1 cellular context compared by ENCODE assay signal in genomic region chr10:72328045-72328828, GRCh38.
TF ChIP-seq lines count a peak whose summit lies in the region.

No MANE protein-coding gene starts in this region.

TF ChIP-seq in A549, 52 proteins besides CTCF, POLR2A, EP300 and RAD21 (continued from another document):
- TF ChIP-seq PBX3 (IDR thresholded peaks at IDR 0.05) (peak; percentile 50; the same call in 1 of the 2 replicates), ZSCAN20 (CRISPR knock-in tag; IDR thresholded peaks at IDR 0.05) (no peak), MAZ (IDR thresholded peaks at IDR 0.05; ENCODE audit: borderline replicate concordance, low read depth, low read length) (no peak), ELK1 (IDR thresholded peaks at IDR 0.05; ENCODE audit: low read depth, low read length) (no peak), POLR2AphosphoS2 (conservative IDR thresholded peaks at IDR 0.05; ENCODE audit: low read length) (0 out of 2 replicates have a peak, but pooled peaks have one; percentile 55), HES2 (IDR thresholded peaks at IDR 0.05) (no peak), NFE2L2 (conservative IDR thresholded peaks at IDR 0.05; ENCODE audit: low read length) (no peak), MAFK (IDR thresholded peaks at IDR 0.05; ENCODE audit: partially characterized antibody) (no peak), RNF2 (IDR thresholded peaks at IDR 0.05; ENCODE audit: borderline replicate concordance, low read depth) (no peak), RARB (CRISPR knock-in tag; IDR thresholded peaks at IDR 0.05) (no peak), FOSB (CRISPR knock-in tag; IDR thresholded peaks at IDR 0.05) (no peak), RFX5 (IDR thresholded peaks at IDR 0.05) (no peak), EHF (CRISPR knock-in tag; IDR thresholded peaks at IDR 0.05) (no peak), E2F6 (IDR thresholded peaks at IDR 0.05; ENCODE audit: borderline replicate concordance, low read depth) (peak; percentile 61; the same call in 1 of the 2 replicates), ZNF302 (CRISPR knock-in tag; IDR thresholded peaks at IDR 0.05) (no peak), KDM5A (IDR thresholded peaks at IDR 0.05) (no peak), HMGXB4 (CRISPR knock-in tag; IDR thresholded peaks at IDR 0.05; ENCODE audit: borderline replicate concordance) (no peak), RCOR1 (IDR thresholded peaks at IDR 0.05; ENCODE audit: low read depth, low read length) (no peak), SMC3 (IDR thresholded peaks at IDR 0.05) (peak; percentile 94), BHLHE40 (IDR thresholded peaks at IDR 0.05; ENCODE audit: low read depth, low read length) (no peak), ESRRA (IDR thresholded peaks at IDR 0.05; ENCODE audit: borderline replicate concordance, low read length) (0 out of 2 replicates have a peak, but pooled peaks have one; percentile 17), KDM1A (IDR thresholded peaks at IDR 0.05; ENCODE audit: low read depth) (no peak), HEYL (CRISPR knock-in tag; IDR thresholded peaks at IDR 0.05) (no peak), FOSL2 (IDR thresholded peaks at IDR 0.05) (no peak), FOSL2 (CRISPR knock-in tag; IDR thresholded peaks at IDR 0.05) (no peak)
